1 cellular context compared by ENCODE assay signal in the genomic region with DNA sequence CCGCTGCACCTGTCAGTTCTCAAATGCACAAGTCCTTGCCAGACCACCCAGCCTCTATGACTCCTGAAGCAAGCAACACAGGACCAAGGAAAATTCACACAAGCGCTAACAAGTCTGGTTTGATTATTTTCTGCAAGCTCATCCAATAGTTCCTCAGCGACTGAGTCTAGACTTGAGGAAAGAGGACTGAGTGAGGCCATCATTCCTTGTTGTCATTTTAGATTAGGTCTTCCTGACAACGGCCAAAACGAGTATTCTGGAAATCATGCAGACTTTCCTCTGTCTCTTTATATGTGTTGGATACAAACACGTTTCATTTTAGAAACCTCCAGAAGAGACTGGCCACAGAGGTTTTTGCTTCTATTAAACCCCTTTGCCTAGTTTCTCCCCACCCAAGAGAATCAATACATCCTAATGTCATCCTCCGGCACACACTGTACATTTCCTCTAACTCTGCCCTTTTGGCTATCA.
TF ChIP-seq lines count a peak whose summit lies in the region.

No MANE protein-coding gene starts in this region.

TF ChIP-seq in IMR-90, 13 proteins besides CTCF, POLR2A, EP300 and RAD21 (continued from another document):
- 0 out of 2 replicates have a peak, but pooled peaks have one; percentile 2 for TF ChIP-seq BHLHE40 (IDR thresholded peaks at IDR 0.05; ENCODE audit: low read depth, low read length)
- no peak for TF ChIP-seq CHD1 (IDR thresholded peaks at IDR 0.05; ENCODE audit: low read depth, low read length)
- no peak for TF ChIP-seq MXI1 (IDR thresholded peaks at IDR 0.05; ENCODE audit: borderline replicate concordance, low read depth, low read length)
